In genomic region chrX:38774249-38774648, GRCh38 we compare ENCODE assay signal across 20 cellular contexts. TPM values are rescaled to one million over a fixed set of nuclear protein-coding genes. Genes with fewer than 3 reads are reported as not detected.
DNase-seq lines count a peak whose midpoint lies in the region; FAIRE-seq and TF ChIP-seq lines count a peak whose summit lies in the region.
"Had no signal": no experiment of that assay in that cellular context is flagged by ENCODE, and none has a peak within 500 bp of the region (broad histone marks: within the 10 kb centered on the region; RNA-seq: fewer than 3 reads in every experiment).

No MANE protein-coding gene starts in this region.

- no peaks in the 10 kb centered on the region for H3K9me3 ChIP-seq in small intestine (ENCODE audit: control insufficient read depth, low read depth)
- H3K9me3 ChIP-seq: Caco-2 had no signal

- no peaks in the 10 kb centered on the region for H3K4me1 ChIP-seq in small intestine (ENCODE audit: control insufficient read depth in 2 of 2, insufficient read depth in 1 of 2, low read depth in 1 of 2, low read length in 1 of 2)
- H3K4me1 ChIP-seq: Caco-2 had no signal

- H3K27me3 ChIP-seq in bronchial epithelial cell (ENCODE audit: control insufficient read depth, insufficient read depth, low read length) (no peaks in the 10 kb centered on the region), small intestine (ENCODE audit: control insufficient read depth in 2 of 2, insufficient read depth in 2 of 2, low read length in 2 of 2) (no peaks in the 10 kb centered on the region)

- no peaks in the 10 kb centered on the region for H3K36me3 ChIP-seq in bronchial epithelial cell (ENCODE audit: control insufficient read depth, insufficient read depth, low read length)
- no peaks in the 10 kb centered on the region for H3K36me3 ChIP-seq in small intestine (ENCODE audit: control insufficient read depth in 2 of 2, insufficient read depth in 2 of 2, low read length in 2 of 2)

- POLR2A ChIA-PET in GM10248 (lab: Yijun Ruan, JAX): no interaction called here

- TF ChIP-seq CTCF in bronchial epithelial cell (IDR thresholded peaks at IDR 0.05; ENCODE audit: insufficient read depth, low read length, severe bottlenecking): no peak
- TF ChIP-seq CTCF in GM10248 (IDR thresholded peaks at IDR 0.05; ENCODE audit: control extremely low read depth, extremely low read depth, low read depth, missing control alignments): no peak

- no peak overlapping the region for H3K27ac ChIP-seq in small intestine (ENCODE audit: low read depth in 1 of 2, low read length in 1 of 2)

- FAIRE-seq in bronchial epithelial cell (lab: Jason Lieb, UNC) (peak; percentile 66), small intestine (lab: Jason Lieb, UNC) (no peak)
- FAIRE-seq: GM12878, GM18507, H1, K562 had no signal

- CTCF ChIA-PET in GM10248 (lab: Yijun Ruan, JAX): interaction anchor here (1.0 to 1.4 kb wide), 2 partner anchors 375 to 378 kb away, joined by 3 to 4 read pairs; no protein-coding TSS in a partner anchor

- WGBS in small intestine, 3 donors: 45 to 68% (median 45%) methylated on average over 4 of the region's 4 CpGs

- H3K4me3 ChIP-seq in bronchial epithelial cell (ENCODE audit: low read depth, low read length) (no peak overlapping the region), small intestine (ENCODE audit: low read depth in 1 of 2, low read length in 2 of 2) (no peak overlapping the region)
- H3K4me3 ChIP-seq: GM12878, K562 had no signal

- DNase-seq in NOMO-1 treated with DMSO at 0.1 percent for 48 hours (lab: John Stamatoyannopoulos, UW; ENCODE audit: unreplicated experiment) (peak; percentile 4), NOMO-1 (lab: John Stamatoyannopoulos, UW; ENCODE audit: unreplicated experiment in 2 of 2) (no peak), M059J (ENCODE audit: low read depth) (peak; percentile 25), bronchial epithelial cell (ENCODE audit: low read depth) (no peak), small intestine (peak; percentile 23), globus pallidus (ENCODE audit: low spot score) (no peak), HCEC 1CT (no peak), GM10248 (ENCODE audit: extremely low spot score) (no peak)
- DNase-seq: 8988T; Caco-2; CD4-positive, CD25-positive, alpha-beta regulatory T cell; GF-D8; MV-4-11; NCI-H187; NCI-H226; NCI-H524 had no signal

RNA-seq across cellular contexts. Expression of gene MID1IP1, which starts 27.0 kb away (rescaled TPM):
- 46.7 and 62.4 TPM in 2 replicates for total RNA-seq in M059J (2014; rRNA removed; shearing (Covaris generic))
- 127 and 157 TPM in 2 replicates for total RNA-seq in bronchial epithelial cell
- 10 to 100 TPM; 24.2 to 61.1 (median 29.5) TPM for polyA plus RNA-seq in small intestine

Comparison
In these comparisons a context has a peak if more than half of its experiments do, and no peak if none do; other contexts are left out.
1. DNase-seq: peak in NOMO-1 treated with DMSO at 0.1 percent for 48 hours (single experiment), M059J (single experiment) and small intestine (single experiment); none in NOMO-1 (0 of 2), bronchial epithelial cell (single experiment), globus pallidus (single experiment), HCEC 1CT (single experiment) and GM10248 (single experiment).